9 cellular contexts compared by ENCODE assay signal in genomic region chr7:151428393-151429231, GRCh38. TPM values are rescaled to one million over a fixed set of nuclear protein-coding genes. Genes with fewer than 3 reads are reported as not detected.
DNase-seq lines count a peak whose midpoint lies in the region; ATAC-seq and TF ChIP-seq lines count a peak whose summit lies in the region.
"Had no signal": no experiment of that assay in that cellular context is flagged by ENCODE, and none has a peak within 500 bp of the region (broad histone marks: within the 10 kb centered on the region; RNA-seq: fewer than 3 reads in every experiment).

No MANE protein-coding gene starts in this region.

- H3K4me3 ChIP-seq in BLaER1 (no peak overlapping the region), KMS-11 (IDR thresholded peaks at IDR 0.05; ENCODE audit: insufficient read depth, low read depth, low read length) (no peak overlapping the region), mammary epithelial cell (replicated peaks in 1 of 3; ENCODE audit: insufficient read depth in 1 of 3, low read depth in 2 of 3, low read length in 3 of 3) (no peak overlapping the region)
- H3K4me3 ChIP-seq: GM12878 had no signal

- intact Hi-C loops in mammary epithelial cell (cut with micrococcal nuclease) = no loop called here

- no peaks in the 10 kb centered on the region for H3K36me3 Mint-ChIP-seq in nephron progenitor cell (ENCODE audit: low read depth)

- WGBS in mammary epithelial cell (ENCODE audit: low coverage, missing lambda C conversion rate) = 28% methylated on average over 10 of the region's 13 CpGs

- no peak overlapping the region for H3K9ac ChIP-seq in BLaER1
- no peak overlapping the region for H3K9ac ChIP-seq in KMS-11
- H3K9ac ChIP-seq in mammary epithelial cell (ENCODE audit: insufficient read depth, low read length) = no peak overlapping the region

- no TSS peak for BruUV-seq in mammary epithelial cell (replicated peaks; lab: Mats Ljungman, UMichigan)

- H3K27ac Mint-ChIP-seq in nephron progenitor cell = peak overlapping the region; percentile 100

- peaks cover 50% of the 10 kb centered on the region for H3K4me1 Mint-ChIP-seq in nephron progenitor cell

- H3K4me1 ChIP-seq in BLaER1 = peaks cover 45% of the 10 kb centered on the region
- peaks cover 30% of the 10 kb centered on the region for H3K4me1 ChIP-seq in KMS-11 (ENCODE audit: low read depth, poor library complexity, severe bottlenecking)
- peaks cover 23% of the 10 kb centered on the region for H3K4me1 ChIP-seq in mammary epithelial cell (ENCODE audit: insufficient read depth, low read length)

- H3K4me2 ChIP-seq in BLaER1 (peak overlapping the region; percentile 69), KMS-11 (peak overlapping the region; percentile 56), mammary epithelial cell (ENCODE audit: insufficient read depth, low read depth, low read length) (no peak overlapping the region)

- dilution Hi-C loops in mammary epithelial cell (cut with HindIII; ENCODE audit: low sequenced_read_pairs) = no loop called here

- H3K9me3 Mint-ChIP-seq in nephron progenitor cell = peaks cover 10% of the 10 kb centered on the region

- H3K27ac ChIP-seq in BLaER1 (no peak overlapping the region), KMS-11 (peak overlapping the region; percentile 66; the same call in 1 of the 2 replicates), mammary epithelial cell (ENCODE audit: insufficient read depth, low read depth, low read length) (no peak overlapping the region)

- ATAC-seq in HG03565 (IDR thresholded peaks at IDR 0.05; ENCODE audit: unreplicated experiment) = no peak
- no peak for ATAC-seq in GM21619 (IDR thresholded peaks at IDR 0.05; ENCODE audit: unreplicated experiment)
- no peak for ATAC-seq in HG03039 (IDR thresholded peaks at IDR 0.05; ENCODE audit: unreplicated experiment)
- ATAC-seq: GM12878 had no signal

- no peaks in the 10 kb centered on the region for H3K79me2 ChIP-seq in KMS-11 (ENCODE audit: insufficient read depth, low read depth)
- no peaks in the 10 kb centered on the region for H3K79me2 ChIP-seq in mammary epithelial cell (ENCODE audit: insufficient read depth, low read length)

- H3K9me3 ChIP-seq in BLaER1 (no peaks in the 10 kb centered on the region), mammary epithelial cell (replicated peaks; ENCODE audit: insufficient read depth, low read length) (no peaks in the 10 kb centered on the region)

- CTCF ChIA-PET in mammary epithelial cell (lab: Charles Lee; ENCODE audit: low non-redundant PET) = no interaction called here

- H3K27me3 Mint-ChIP-seq in nephron progenitor cell (ENCODE audit: low read depth, poor library complexity) = peaks cover 17% of the 10 kb centered on the region

- DNase-seq in mammary epithelial cell (peak; percentile 10), nephron progenitor cell (peak; percentile 74), 8988T (no peak)

- TF ChIP-seq CTCF in KMS-11 (conservative IDR thresholded peaks at IDR 0.05; ENCODE audit: low read depth, low read length) (no peak), mammary epithelial cell (conservative IDR thresholded peaks at IDR 0.05 in 1 of 2, IDR thresholded peaks at IDR 0.05 in 1 of 2; ENCODE audit: extremely low read depth in 1 of 2, insufficient read depth in 1 of 2, low read depth in 1 of 2, low read length in 2 of 2) (no peak), nephron progenitor cell (IDR thresholded peaks at IDR 0.05) (no peak)

- peak overlapping the region; percentile 74 for H3K4me3 Mint-ChIP-seq in nephron progenitor cell

- H3K27me3 ChIP-seq in BLaER1 (no peaks in the 10 kb centered on the region), KMS-11 (ENCODE audit: insufficient read depth, low read depth) (no peaks in the 10 kb centered on the region), mammary epithelial cell (ENCODE audit: insufficient read depth, low read length) (no peaks in the 10 kb centered on the region)

- H4K20me1 ChIP-seq in BLaER1 (no peaks in the 10 kb centered on the region), KMS-11 (ENCODE audit: insufficient read depth) (no peaks in the 10 kb centered on the region), mammary epithelial cell (ENCODE audit: insufficient read depth, low read length) (no peaks in the 10 kb centered on the region)

- peak overlapping the region; percentile 42; the same call in 1 of the 2 replicates for H2AFZ ChIP-seq in KMS-11 (ENCODE audit: low read depth)
- peak overlapping the region; percentile 17 for H2AFZ ChIP-seq in mammary epithelial cell (ENCODE audit: low read depth, low read length)

- H3K36me3 ChIP-seq in BLaER1 (no peaks in the 10 kb centered on the region), KMS-11 (ENCODE audit: insufficient read depth) (no peaks in the 10 kb centered on the region), mammary epithelial cell (ENCODE audit: insufficient read depth, low read length) (no peaks in the 10 kb centered on the region)

- in situ Hi-C loops in mammary epithelial cell (cut with MboI; ENCODE audit: low sequenced_read_pairs in 2 of 2) = no loop called here

RNA-seq across cellular contexts. Expression of gene CRYGN, which starts 11.3 kb away (rescaled TPM):
- not detected for total RNA-seq in mammary epithelial cell
- not detected for polyA plus RNA-seq in mammary epithelial cell
- polyA minus RNA-seq in mammary epithelial cell = not detected
- total RNA-seq: GM12878 had no signal
- polyA plus RNA-seq: GM12878 had no signal

RNA-seq across cellular contexts. Expression of gene WDR86, which starts 18.8 kb away (rescaled TPM):
- 10 to 100 TPM in 1 of 2 donors, not detected in 1; 19.5 TPM for total RNA-seq in mammary epithelial cell
- polyA plus RNA-seq in mammary epithelial cell = not detected
- polyA minus RNA-seq in mammary epithelial cell = not detected
- total RNA-seq: GM12878 had no signal
